ENCODE assay signal across 1 cellular context in the genomic region with DNA sequence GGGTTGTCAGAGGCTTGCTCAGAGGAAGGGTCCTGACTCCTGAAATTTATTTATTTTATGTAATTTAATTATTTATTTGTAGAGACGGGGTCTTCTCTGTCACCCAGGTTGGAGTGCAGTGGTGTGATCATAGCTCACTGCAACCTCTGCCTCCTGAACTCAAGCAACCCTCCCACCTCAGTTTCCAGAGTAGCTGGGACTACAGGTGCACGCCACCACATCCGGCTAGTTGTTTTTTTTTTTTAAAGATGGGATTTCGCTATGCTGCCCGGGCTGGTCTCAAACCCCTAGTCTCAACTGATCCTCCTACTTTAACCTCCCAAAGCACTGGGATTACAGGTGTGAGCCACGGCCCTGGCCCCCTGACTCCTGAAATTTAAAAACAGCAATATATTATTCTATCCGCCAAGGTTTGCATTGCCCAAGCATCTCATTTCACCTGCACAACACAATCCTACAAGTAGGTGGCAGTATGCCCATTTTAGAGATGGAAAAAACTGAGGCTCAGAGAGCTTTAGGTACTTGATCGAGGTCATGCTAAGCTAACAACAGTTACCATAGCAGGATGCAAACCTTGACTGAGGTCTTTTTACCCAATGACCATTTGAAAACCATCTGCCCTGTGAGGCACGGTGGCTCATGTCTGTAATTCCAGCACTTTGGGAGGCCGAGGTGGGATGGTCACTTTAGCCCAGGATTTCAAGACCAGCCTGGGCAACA.
TF ChIP-seq lines count a peak whose summit lies in the region.

No MANE protein-coding gene starts in this region.

TF ChIP-seq in IMR-90, 13 proteins besides CTCF, POLR2A, EP300 and RAD21 (continued from another document):
- no peak for TF ChIP-seq ELK1 (IDR thresholded peaks at IDR 0.05; ENCODE audit: borderline replicate concordance, low read depth, low read length)
